ENCODE assay signal across 1 cellular context in the genomic region with DNA sequence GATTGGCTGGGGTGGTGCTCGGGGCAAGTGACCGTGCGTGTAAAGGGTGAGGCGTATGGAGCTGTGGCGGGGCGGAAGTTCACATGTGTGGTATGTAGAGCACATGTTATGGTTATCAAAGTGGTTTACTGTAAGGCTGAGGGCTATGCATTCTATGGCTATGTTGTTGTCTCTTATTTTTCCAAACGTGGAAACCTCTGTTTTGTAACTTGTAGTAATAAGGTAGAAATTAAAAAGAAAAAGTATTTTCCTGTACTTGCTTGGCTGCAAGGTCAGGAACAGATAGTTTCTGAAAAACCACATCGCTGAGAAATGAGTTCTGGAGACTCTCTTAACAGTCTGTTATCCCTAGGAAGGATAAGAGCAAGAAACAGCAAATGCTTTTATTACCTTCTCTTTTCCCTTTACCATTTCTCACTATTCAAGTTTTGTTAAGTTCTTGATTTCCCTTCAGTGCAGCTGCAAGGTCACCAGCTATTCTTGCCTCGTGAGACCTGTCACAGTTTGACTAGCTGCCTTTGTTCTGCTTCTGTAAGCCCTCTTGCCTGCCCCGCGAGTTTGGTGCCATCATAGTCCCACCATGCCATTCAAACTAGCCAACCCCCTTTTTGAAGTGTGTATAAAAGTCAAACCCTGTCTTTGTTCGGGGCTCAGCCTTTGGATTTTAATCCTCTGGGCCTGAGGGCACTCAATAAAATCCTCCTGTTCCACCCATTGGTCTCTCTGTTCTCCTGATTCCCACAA.
A peak's percentile ranks its signal among the peaks of the same experiment; 100 is the strongest.
TF ChIP-seq lines count a peak whose summit lies in the region.

No MANE protein-coding gene starts in this region.

TF ChIP-seq in HEK293, 187 proteins besides CTCF, POLR2A, EP300 and RAD21 (continued from another document):
- TF ChIP-seq KLF10 (tag by site-specific recombination; IDR thresholded peaks at IDR 0.05) (0 out of 2 replicates have a peak, but pooled peaks have one; percentile 42), ZNF660 (tag by site-specific recombination; IDR thresholded peaks at IDR 0.05) (0 out of 2 replicates have a peak, but pooled peaks have one; percentile 28), ZNF324 (tag by site-specific recombination; IDR thresholded peaks at IDR 0.05) (peak; percentile 20; the same call in 1 of the 2 replicates), ZNF239 (tag by site-specific recombination; IDR thresholded peaks at IDR 0.05) (0 out of 2 replicates have a peak, but pooled peaks have one; percentile 26), ZNF639 (tag by site-specific recombination; IDR thresholded peaks at IDR 0.05) (0 out of 2 replicates have a peak, but pooled peaks have one; percentile 24), ZNF366 (tag by site-specific recombination; conservative IDR thresholded peaks at IDR 0.05) (peak; percentile 87), ZNF391 (tag by site-specific recombination; IDR thresholded peaks at IDR 0.05; ENCODE audit: borderline replicate concordance, low read depth) (0 out of 2 replicates have a peak, but pooled peaks have one; percentile 38), ZNF707 (tag by site-specific recombination; IDR thresholded peaks at IDR 0.05) (no peak), ZNF404 (tag by site-specific recombination; IDR thresholded peaks at IDR 0.05) (no peak), PRDM1 (tag by site-specific recombination; IDR thresholded peaks at IDR 0.05) (peak; percentile 84), KLF16 (tag by site-specific recombination; IDR thresholded peaks at IDR 0.05) (no peak), ZBTB21 (tag by site-specific recombination; IDR thresholded peaks at IDR 0.05) (peak; percentile 47; the same call in 1 of the 2 replicates), GFI1B (tag by site-specific recombination; IDR thresholded peaks at IDR 0.05) (no peak), ZNF24 (tag by site-specific recombination; IDR thresholded peaks at IDR 0.05) (no peak), ZNF701 (tag by site-specific recombination; IDR thresholded peaks at IDR 0.05) (0 out of 2 replicates have a peak, but pooled peaks have one; percentile 39), HOXD13 (CRISPR knock-in tag; IDR thresholded peaks at IDR 0.05; ENCODE audit: borderline replicate concordance) (no peak), TRIM28 (IDR thresholded peaks at IDR 0.05; ENCODE audit: borderline replicate concordance, low read length) (peak; percentile 99), ZNF133 (tag by site-specific recombination; IDR thresholded peaks at IDR 0.05) (no peak), ZBTB17 (tag by site-specific recombination; IDR thresholded peaks at IDR 0.05) (no peak), REPIN1 (tag by site-specific recombination; IDR thresholded peaks at IDR 0.05; ENCODE audit: low read depth) (no peak), SP7 (tag by site-specific recombination; IDR thresholded peaks at IDR 0.05) (0 out of 2 replicates have a peak, but pooled peaks have one; percentile 16), ZNF600 (tag by site-specific recombination; IDR thresholded peaks at IDR 0.05) (peak; percentile 67)
- TF ChIP-seq, protein P1, sequence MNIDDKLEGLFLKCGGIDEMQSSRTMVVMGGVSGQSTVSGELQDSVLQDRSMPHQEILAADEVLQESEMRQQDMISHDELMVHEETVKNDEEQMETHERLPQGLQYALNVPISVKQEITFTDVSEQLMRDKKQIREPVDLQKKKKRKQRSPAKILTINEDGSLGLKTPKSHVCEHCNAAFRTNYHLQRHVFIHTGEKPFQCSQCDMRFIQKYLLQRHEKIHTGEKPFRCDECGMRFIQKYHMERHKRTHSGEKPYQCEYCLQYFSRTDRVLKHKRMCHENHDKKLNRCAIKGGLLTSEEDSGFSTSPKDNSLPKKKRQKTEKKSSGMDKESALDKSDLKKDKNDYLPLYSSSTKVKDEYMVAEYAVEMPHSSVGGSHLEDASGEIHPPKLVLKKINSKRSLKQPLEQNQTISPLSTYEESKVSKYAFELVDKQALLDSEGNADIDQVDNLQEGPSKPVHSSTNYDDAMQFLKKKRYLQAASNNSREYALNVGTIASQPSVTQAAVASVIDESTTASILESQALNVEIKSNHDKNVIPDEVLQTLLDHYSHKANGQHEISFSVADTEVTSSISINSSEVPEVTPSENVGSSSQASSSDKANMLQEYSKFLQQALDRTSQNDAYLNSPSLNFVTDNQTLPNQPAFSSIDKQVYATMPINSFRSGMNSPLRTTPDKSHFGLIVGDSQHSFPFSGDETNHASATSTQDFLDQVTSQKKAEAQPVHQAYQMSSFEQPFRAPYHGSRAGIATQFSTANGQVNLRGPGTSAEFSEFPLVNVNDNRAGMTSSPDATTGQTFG (tag by site-specific recombination; IDR thresholded peaks at IDR 0.05; ENCODE audit: borderline replicate concordance) = no peak
- TF ChIP-seq, protein P2, sequence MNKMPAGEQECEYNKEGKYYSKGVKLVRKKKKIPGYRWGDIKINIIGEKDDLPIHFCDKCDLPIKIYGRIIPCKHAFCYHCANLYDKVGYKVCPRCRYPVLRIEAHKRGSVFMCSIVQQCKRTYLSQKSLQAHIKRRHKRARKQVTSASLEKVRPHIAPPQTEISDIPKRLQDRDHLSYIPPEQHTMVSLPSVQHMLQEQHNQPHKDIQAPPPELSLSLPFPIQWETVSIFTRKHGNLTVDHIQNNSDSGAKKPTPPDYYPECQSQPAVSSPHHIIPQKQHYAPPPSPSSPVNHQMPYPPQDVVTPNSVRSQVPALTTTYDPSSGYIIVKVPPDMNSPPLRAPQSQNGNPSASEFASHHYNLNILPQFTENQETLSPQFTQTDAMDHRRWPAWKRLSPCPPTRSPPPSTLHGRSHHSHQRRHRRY (tag by site-specific recombination; IDR thresholded peaks at IDR 0.05) = no peak
TF ChIP-seq in HEK293: peak in this region for 21.
